Comparison of ENCODE assay signal across 1 cellular context in the genomic region with DNA sequence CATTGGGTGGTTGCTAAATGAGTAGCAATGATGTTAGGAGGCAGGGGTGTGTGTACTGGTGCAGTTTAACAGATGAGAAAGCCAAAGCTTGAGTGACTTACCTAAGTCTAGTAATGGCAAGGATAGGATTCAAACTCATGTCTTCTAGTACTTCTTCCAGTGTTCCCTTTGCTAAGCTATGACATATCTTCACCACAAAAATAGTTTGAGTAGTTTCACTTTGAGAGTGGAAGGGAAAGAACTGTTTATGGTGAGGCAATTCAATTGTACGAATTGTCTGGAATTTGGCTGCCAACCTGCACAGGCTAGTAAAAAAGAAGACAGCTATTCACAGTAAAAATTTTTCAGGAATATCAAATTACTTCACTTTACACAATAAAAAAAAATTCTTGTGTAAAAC.
TF ChIP-seq lines count a peak whose summit lies in the region.

No MANE protein-coding gene starts in this region.

TF ChIP-seq in K562, 482 proteins besides CTCF, POLR2A, EP300 and RAD21 (continued from another document):
- TF ChIP-seq, protein P1, sequence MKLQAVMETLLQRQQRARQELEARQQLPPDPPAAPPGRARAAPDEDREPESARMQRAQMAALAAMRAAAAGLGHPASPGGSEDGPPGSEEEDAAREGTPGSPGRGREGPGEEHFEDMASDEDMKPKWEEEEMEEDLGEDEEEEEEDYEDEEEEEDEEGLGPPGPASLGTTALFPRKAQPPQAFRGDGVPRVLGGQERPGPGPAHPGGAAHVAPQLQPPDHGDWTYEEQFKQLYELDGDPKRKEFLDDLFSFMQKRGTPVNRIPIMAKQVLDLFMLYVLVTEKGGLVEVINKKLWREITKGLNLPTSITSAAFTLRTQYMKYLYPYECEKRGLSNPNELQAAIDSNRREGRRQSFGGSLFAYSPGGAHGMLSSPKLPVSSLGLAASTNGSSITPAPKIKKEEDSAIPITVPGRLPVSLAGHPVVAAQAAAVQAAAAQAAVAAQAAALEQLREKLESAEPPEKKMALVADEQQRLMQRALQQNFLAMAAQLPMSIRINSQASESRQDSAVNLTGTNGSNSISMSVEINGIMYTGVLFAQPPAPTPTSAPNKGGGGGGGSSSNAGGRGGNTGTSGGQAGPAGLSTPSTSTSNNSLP (IDR thresholded peaks at IDR 0.05; ENCODE audit: borderline replicate concordance, low read depth, low read length): no peak
